In genomic region chr11:117796456-117797428, GRCh38 we compare ENCODE assay signal across 8 cellular contexts. TPM values are rescaled to one million over a fixed set of nuclear protein-coding genes. Genes with fewer than 3 reads are reported as not detected.
DNase-seq lines count a peak whose midpoint lies in the region; ATAC-seq, FAIRE-seq and TF ChIP-seq lines count a peak whose summit lies in the region.

Gene DSCAML1, minus strand, starts transcription at chr11:117797216. Its CDS starts 137 bp downstream, at chr11:117797079.

- TF ChIP-seq CTCF in A549 (IDR thresholded peaks at IDR 0.05) = no peak

- H3K9me3 ChIP-seq in A549 = no peaks in the 10 kb centered on the region

- no peaks in the 10 kb centered on the region for H3K4me1 ChIP-seq in A549

- H3K4me2 ChIP-seq in A549 = peak within 1 kb of the TSS; percentile 98

- CTCF ChIA-PET in A549 (lab: Yijun Ruan, JAX) = interaction anchor here (1.0 to 4.4 kb wide), 2 partner anchors 10 to 12 kb away, joined by 3 to 31 read pairs; no protein-coding TSS in a partner anchor

- POLR2A ChIA-PET in A549 (lab: Yijun Ruan, JAX) = no interaction called here

- ATAC-seq in A549 (peak; percentile 70 to 91; a peak in 5 of 6 replicates), GM21529 (IDR thresholded peaks at IDR 0.05; ENCODE audit: unreplicated experiment) (no peak), HG03196 (IDR thresholded peaks at IDR 0.05; ENCODE audit: unreplicated experiment) (no peak)

- peak within 1 kb of the TSS in 1 of 2 experiments; percentile 65; a peak in 2 of 6 replicates for H3K27ac ChIP-seq in A549

- no peak for TF ChIP-seq RAD21 in A549 (conservative IDR thresholded peaks at IDR 0.05 in 1 of 2, IDR thresholded peaks at IDR 0.05 in 1 of 2)

- FAIRE-seq in A549 (lab: Jason Lieb, UNC) = no peak

- DNase-seq in A549 (ENCODE audit: low read depth in 1 of 2, low spot score in 1 of 2) (peak in 1 of 2 experiments; percentile 53), NCI-H1092 treated with DMSO at 0.1 percent for 48 hours (lab: John Stamatoyannopoulos, UW) (peak; percentile 70), astrocyte of the hippocampus (ENCODE audit: low read depth, low spot score) (peak; percentile 36), left kidney (ENCODE audit: low read depth, low spot score) (peak; percentile 72)
- DNase-seq in stimulated activated naive CD4-positive, alpha-beta T cell treated with Interleukin-2 at 50 U/mL for 16 hours (lab: John Stamatoyannopoulos, UW) = peak; percentile 33
- DNase-seq in NK-92 treated with Interleukin-12 subunit alpha and Interleukin-12 subunit beta, amount 100 ng/mL, for 24 hours (lab: John Stamatoyannopoulos, UW) = no peak

- H3K4me3 ChIP-seq in A549 = peak within 1 kb of the TSS; percentile 49

- no CpG with 5 or more reads among the region's 97 CpGs for WGBS in A549 (ENCODE audit: missing lambda C conversion rate)

- no peak for TF ChIP-seq EP300 in A549 (IDR thresholded peaks at IDR 0.05)

- TF ChIP-seq POLR2A in A549 (IDR thresholded peaks at IDR 0.05; ENCODE audit: low read length) = no peak

TF ChIP-seq in A549, 52 proteins besides CTCF, POLR2A, EP300 and RAD21:
- TF ChIP-seq BHLHE40 (IDR thresholded peaks at IDR 0.05; ENCODE audit: low read depth, low read length) = no peak

RNA-seq across cellular contexts. Expression of gene DSCAML1, which starts in this region (rescaled TPM):
- polyA plus RNA-seq in A549 (2011; rRNA removed) (0.22 and 0.31 TPM in 2 replicates), A549 (2017; fragmentation: RNase III; extraction: RNeasy Plus Mini Kit Qiagen cat#74134 plus additional on column Dnase treatment) (0.12 to 0.13 TPM (median 0.12 TPM) in 3 replicates)
- 0.24 and 0.40 TPM in 2 replicates for polyA plus RNA-seq in A549 (2012; cell fraction: cytosol; rRNA removed)
- polyA plus RNA-seq in A549 (2012; cell fraction: nucleus; rRNA removed) = 0.45 and 0.65 TPM in 2 replicates
- 0.87 and 1.1 TPM in 2 replicates for polyA minus RNA-seq in A549 (2011; rRNA and poly(A)+ RNA removed)

Comparison
In these comparisons a context has a peak if more than half of its experiments do, and no peak if none do; other contexts are left out.
1. ATAC-seq: peak in A549 (2 of 2); none in GM21529 (single experiment) and HG03196 (single experiment).